Comparison of ENCODE assay signal across 10 cellular contexts in genomic region chr11:114187173-114187572, GRCh38.
DNase-seq lines count a peak whose midpoint lies in the region; ATAC-seq and TF ChIP-seq lines count a peak whose summit lies in the region.
"Had no signal": no experiment of that assay in that cellular context is flagged by ENCODE, and none has a peak within 500 bp of the region (broad histone marks: within the 10 kb centered on the region; RNA-seq: fewer than 3 reads in every experiment).

No MANE protein-coding gene starts in this region.

- peaks cover 62% of the 10 kb centered on the region for H3K4me1 Mint-ChIP-seq in T-helper 2 cell treated with Interferon-gamma antibody and Interleukin-4, amounts not matched to agents 5 μg/mL and 100 μg/mL, for 36 hours (ENCODE audit: low read depth)
- H3K4me1 Mint-ChIP-seq in natural killer cell (peaks cover 92 to 95% of the 10 kb centered on the region in 2 donors), type B pancreatic cell (ENCODE audit: unreplicated experiment) (peaks cover 13% of the 10 kb centered on the region), Caco-2 (ENCODE audit: low read depth, unreplicated experiment) (no peaks in the 10 kb centered on the region)

- no peak for DNase-seq in T-helper 2 cell treated with Interferon-gamma antibody and Interleukin-4, amounts not matched to agents 5 μg/mL and 100 μg/mL, for 36 hours (ENCODE audit: low spot score)
- DNase-seq in natural killer cell (no peak), type B pancreatic cell (ENCODE audit: extremely low spot score, unreplicated experiment) (no peak), Caco-2 (no peak), NCI-H1417 treated with DMSO at 0.1 percent for 48 hours (lab: John Stamatoyannopoulos, UW) (no peak), pons (ENCODE audit: low spot score) (no peak)
- DNase-seq: activated effector memory CD4-positive, alpha-beta T cell treated with anti-CD3 and anti-CD28 coated beads, Interleukin-2, amount 50 U/mL, for 16 hours had no signal

- no peak overlapping the region; the same call in 1 of the 2 replicates for H3K9ac ChIP-seq in BLaER1

- H3K27me3 ChIP-seq in BLaER1 (no peaks in the 10 kb centered on the region), Caco-2 (replicated peaks; ENCODE audit: control insufficient read depth, insufficient read depth, low read length) (no peaks in the 10 kb centered on the region)
- H3K27me3 ChIP-seq: neutrophil had no signal

- H3K9me3 Mint-ChIP-seq in T-helper 2 cell treated with Interferon-gamma antibody and Interleukin-4, amounts not matched to agents 5 μg/mL and 100 μg/mL, for 36 hours, result peaks cover 25% of the 10 kb centered on the region
- no peaks in the 10 kb centered on the region for H3K9me3 Mint-ChIP-seq in natural killer cell
- H3K9me3 Mint-ChIP-seq in type B pancreatic cell, result no peaks in the 10 kb centered on the region
- H3K9me3 Mint-ChIP-seq in Caco-2 (ENCODE audit: unreplicated experiment), result peaks cover 9% of the 10 kb centered on the region

- H3K27me3 Mint-ChIP-seq in T-helper 2 cell treated with Interferon-gamma antibody and Interleukin-4, amounts not matched to agents 5 μg/mL and 100 μg/mL, for 36 hours (ENCODE audit: low read depth), result no peaks in the 10 kb centered on the region
- H3K27me3 Mint-ChIP-seq in natural killer cell (ENCODE audit: low read depth in 2 of 2) (no peaks in the 10 kb centered on the region), type B pancreatic cell (peaks cover 49% of the 10 kb centered on the region), Caco-2 (ENCODE audit: insufficient read depth, unreplicated experiment) (no peaks in the 10 kb centered on the region)

- peaks cover 39% of the 10 kb centered on the region for H3K4me1 ChIP-seq in BLaER1
- no peaks in the 10 kb centered on the region for H3K4me1 ChIP-seq in Caco-2

- H3K4me2 ChIP-seq in BLaER1, result peak overlapping the region; percentile 73

- H3K9me3 ChIP-seq in BLaER1, result no peaks in the 10 kb centered on the region; the same call in 1 of the 2 replicates
- H3K9me3 ChIP-seq in Caco-2, result peaks cover 6% of the 10 kb centered on the region; the same call in 1 of the 2 replicates
- H3K9me3 ChIP-seq: neutrophil had no signal

- ATAC-seq in GM18870 (IDR thresholded peaks at IDR 0.05; ENCODE audit: unreplicated experiment), result peak; percentile 60
- ATAC-seq in natural killer cell, result peak in 2 of 3 donors; percentile 11 to 20

- peak overlapping the region; percentile 70 for H3K27ac Mint-ChIP-seq in T-helper 2 cell treated with Interferon-gamma antibody and Interleukin-4, amounts not matched to agents 5 μg/mL and 100 μg/mL, for 36 hours
- H3K27ac Mint-ChIP-seq in natural killer cell, result peak overlapping the region; percentile 85 to 87
- no peak overlapping the region for H3K27ac Mint-ChIP-seq in type B pancreatic cell
- no peak overlapping the region for H3K27ac Mint-ChIP-seq in Caco-2 (ENCODE audit: unreplicated experiment)

- BruUV-seq in Caco-2 (replicated peaks; lab: Mats Ljungman, UMichigan), result no TSS peak

- H3K4me3 ChIP-seq in BLaER1 (no peak overlapping the region), Caco-2 (ENCODE audit: low read depth, low read length) (no peak overlapping the region)

- no peaks in the 10 kb centered on the region for H3K36me3 ChIP-seq in BLaER1
- no peaks in the 10 kb centered on the region for H3K36me3 ChIP-seq in Caco-2 (ENCODE audit: control insufficient read depth, insufficient read depth, low read length)
- H3K36me3 ChIP-seq: neutrophil had no signal

- CTCF ChIA-PET in Caco-2 (lab: Charles Lee), result interaction anchor here (0.6 to 1.4 kb wide), 3 partner anchors 9 to 212 kb away, joined by 3 read pairs; no protein-coding TSS in a partner anchor

- intact Hi-C loops in natural killer cell (cut with micrococcal nuclease) (no loop called here), Caco-2 (cut with micrococcal nuclease; ENCODE audit: unreplicated experiment) (no loop called here)

- TF ChIP-seq CTCF in natural killer cell (IDR thresholded peaks at IDR 0.05) (no peak), type B pancreatic cell (conservative IDR thresholded peaks at IDR 0.05) (no peak), Caco-2 (IDR thresholded peaks at IDR 0.05; ENCODE audit: insufficient read depth in 1 of 2, low read depth in 1 of 2, low read length in 1 of 2, severe bottlenecking in 1 of 2, unreplicated experiment in 1 of 2) (no peak)

- peak overlapping the region; percentile 43 for H3K4me3 Mint-ChIP-seq in T-helper 2 cell treated with Interferon-gamma antibody and Interleukin-4, amounts not matched to agents 5 μg/mL and 100 μg/mL, for 36 hours
- H3K4me3 Mint-ChIP-seq in natural killer cell (peak overlapping the region; percentile 33), type B pancreatic cell (no peak overlapping the region), Caco-2 (ENCODE audit: unreplicated experiment) (no peak overlapping the region)

- peaks cover 51% of the 10 kb centered on the region for H3K36me3 Mint-ChIP-seq in T-helper 2 cell treated with Interferon-gamma antibody and Interleukin-4, amounts not matched to agents 5 μg/mL and 100 μg/mL, for 36 hours (ENCODE audit: low read depth)
- no peaks in the 10 kb centered on the region for H3K36me3 Mint-ChIP-seq in natural killer cell
- peaks cover 12% of the 10 kb centered on the region for H3K36me3 Mint-ChIP-seq in type B pancreatic cell
- H3K36me3 Mint-ChIP-seq in Caco-2 (ENCODE audit: insufficient read depth, unreplicated experiment), result no peaks in the 10 kb centered on the region

- H4K20me1 ChIP-seq in BLaER1, result no peaks in the 10 kb centered on the region

- peak overlapping the region; percentile 16; the same call in 1 of the 2 replicates for H3K27ac ChIP-seq in BLaER1
- H3K27ac ChIP-seq: neutrophil had no signal

- POLR2A ChIA-PET in Caco-2 (lab: Charles Lee), result no interaction called here

Comparison
In these comparisons a context has a peak if more than half of its experiments do, and no peak if none do; other contexts are left out.
1. H3K27ac Mint-ChIP-seq: peak in T-helper 2 cell treated with Interferon-gamma antibody and Interleukin-4, amounts not matched to agents 5 μg/mL and 100 μg/mL, for 36 hours (single experiment) and natural killer cell (2 of 2); none in type B pancreatic cell (single experiment) and Caco-2 (single experiment).
2. H3K4me3 Mint-ChIP-seq: peak in T-helper 2 cell treated with Interferon-gamma antibody and Interleukin-4, amounts not matched to agents 5 μg/mL and 100 μg/mL, for 36 hours (single experiment) and natural killer cell (single experiment); none in type B pancreatic cell (single experiment) and Caco-2 (single experiment).